Comparison of ENCODE assay signal across 20 cellular contexts in the genomic region with DNA sequence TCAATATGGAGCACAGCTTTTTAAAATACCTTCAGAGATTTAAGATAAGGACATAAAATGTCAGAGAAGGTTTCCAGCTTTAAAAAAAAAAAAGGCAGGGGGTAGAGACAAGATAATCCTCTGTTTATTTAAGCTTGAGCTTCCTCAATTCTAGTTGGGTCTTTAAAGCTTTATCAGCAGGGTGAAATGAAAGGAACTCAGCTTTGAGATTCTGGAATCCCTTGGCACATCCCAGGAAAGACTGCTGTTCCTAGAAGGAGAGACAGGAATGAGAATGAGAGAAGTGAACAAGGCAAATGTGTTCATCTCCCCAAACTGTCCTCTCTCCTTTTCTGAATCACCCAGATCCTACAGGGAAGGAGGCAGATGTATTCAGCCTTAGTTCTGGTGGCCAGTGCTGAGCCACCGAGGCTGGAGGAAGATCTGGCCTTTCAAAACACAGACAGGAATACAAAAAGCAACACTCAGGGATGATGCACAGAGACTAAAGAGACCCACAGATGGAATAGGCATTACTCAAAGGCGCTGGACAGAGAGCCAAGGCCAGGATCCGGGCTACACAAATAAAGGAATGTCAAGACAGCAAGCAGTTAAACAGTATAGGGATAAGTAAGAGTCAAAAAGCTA.
"Had no signal": no experiment of that assay in that cellular context is flagged by ENCODE, and none has a peak within 500 bp of the region (broad histone marks: within the 10 kb centered on the region; RNA-seq: fewer than 3 reads in every experiment).

No MANE protein-coding gene starts in this region.

- H3K27ac ChIP-seq: cardiac muscle cell, gastrocnemius medialis, neural progenitor cell, testis, uterus had no signal

- ATAC-seq: activated CD8-positive, alpha-beta T cell treated with anti-CD3 and anti-CD28 coated beads, Interleukin-2, amount 10 ng/mL, durations not matched to agents 7 days and 5 days; gastrocnemius medialis; left ventricle myocardium superior; sciatic nerve had no signal

- H3K36me3 Mint-ChIP-seq: memory B cell, naive B cell, neural progenitor cell had no signal

- H2AFZ ChIP-seq: neural progenitor cell had no signal

- H3K27ac Mint-ChIP-seq: activated CD8-positive, alpha-beta T cell treated with anti-CD3 and anti-CD28 coated beads, Interleukin-2, amount 10 ng/mL, durations not matched to agents 7 days and 5 days; activated T-helper 2 cell treated with anti-CD3 and anti-CD28 coated beads, Interferon-gamma antibody, Interleukin-2, Interleukin-4, amounts not matched to agents 10 μg/mL and 5 μg/mL and 100 μg/mL, durations not matched to agents 14 hours and 24 hours and 36 hours; memory B cell; neural progenitor cell had no signal

- H3K4me3 ChIP-seq: cardiac muscle cell, gastrocnemius medialis, neural progenitor cell, testis, uterus had no signal

- H3K4me2 ChIP-seq: neural progenitor cell had no signal

- H3K4me1 ChIP-seq: gastrocnemius medialis, testis, uterus had no signal

- H3K9ac ChIP-seq: neural progenitor cell had no signal

- H3K4me1 Mint-ChIP-seq: memory B cell, naive B cell, neural progenitor cell had no signal

- H3K9me3 Mint-ChIP-seq: activated T-helper 2 cell treated with anti-CD3 and anti-CD28 coated beads, Interferon-gamma antibody, Interleukin-2, Interleukin-4, amounts not matched to agents 10 μg/mL and 5 μg/mL and 100 μg/mL, durations not matched to agents 14 hours and 24 hours and 36 hours; memory B cell; neural progenitor cell had no signal

- H3K27me3 ChIP-seq: cardiac muscle cell, gastrocnemius medialis, neural progenitor cell, testis, uterus had no signal

- DNase-seq: activated CD4-positive, alpha-beta T cell treated with anti-CD3 and anti-CD28 coated beads for 1 hour; activated CD4-positive, alpha-beta T cell treated with anti-CD3 and anti-CD28 coated beads, Interleukin-2, amount 50 U/mL, for 1 hour; activated CD8-positive, alpha-beta T cell treated with anti-CD3 and anti-CD28 coated beads, Interleukin-2, amount 10 ng/mL, durations not matched to agents 7 days and 5 days; activated naive CD4-positive, alpha-beta T cell; activated T-cell treated with anti-CD3 and anti-CD28 coated beads, Interleukin-2, amount 50 U/mL, for 1 hour; amygdala; gastrocnemius medialis; hypothalamus; left ventricle myocardium superior; naive B cell; stimulated activated CD4-positive, alpha-beta T cell treated with anti-CD3 and anti-CD28 coated beads, Interleukin-4, amount 100 ng/mL, for 1 hour; stimulated activated naive CD4-positive, alpha-beta T cell; testis; trophoblast cell; uterus had no signal

- H3K36me3 ChIP-seq: cardiac muscle cell, gastrocnemius medialis, neural progenitor cell, uterus had no signal

- H3K4me3 Mint-ChIP-seq: activated CD8-positive, alpha-beta T cell treated with anti-CD3 and anti-CD28 coated beads, Interleukin-2, amount 10 ng/mL, durations not matched to agents 7 days and 5 days; memory B cell; naive B cell; neural progenitor cell had no signal

- H3K9me3 ChIP-seq: gastrocnemius medialis, testis, uterus had no signal
